Comparison of ENCODE assay signal across 1 cellular context in the genomic region with DNA sequence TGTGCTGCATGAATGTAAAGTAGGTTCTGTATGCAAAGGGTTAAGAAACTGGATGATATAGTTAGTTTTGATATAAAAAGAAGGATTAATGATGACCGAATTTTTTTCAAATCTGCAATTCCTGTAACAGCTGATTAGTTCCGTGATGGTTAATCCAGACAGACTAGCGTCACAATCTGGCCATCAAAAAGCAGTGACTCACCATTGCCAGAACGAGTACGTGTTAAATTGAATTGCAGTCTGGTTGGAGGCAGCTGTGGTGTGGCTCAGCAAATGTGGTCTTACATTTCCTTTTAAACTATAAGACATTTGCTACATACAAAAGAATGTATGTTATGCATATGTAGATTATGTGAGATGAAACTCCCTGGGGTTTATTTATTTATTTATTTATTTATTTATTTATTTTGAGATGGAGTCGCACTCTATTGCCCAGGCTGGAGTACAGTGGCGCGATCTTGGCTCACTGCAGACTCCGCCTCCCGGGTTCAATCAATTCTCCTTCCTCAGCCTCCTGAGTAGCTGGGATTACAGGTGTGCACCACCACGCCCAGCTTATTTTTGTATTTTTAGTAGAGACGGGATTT.
TF ChIP-seq lines count a peak whose summit lies in the region.

No MANE protein-coding gene starts in this region.

TF ChIP-seq in HEK293, 187 proteins besides CTCF, POLR2A, EP300 and RAD21 (continued from another document and continues in another):
- TF ChIP-seq, protein P1, sequence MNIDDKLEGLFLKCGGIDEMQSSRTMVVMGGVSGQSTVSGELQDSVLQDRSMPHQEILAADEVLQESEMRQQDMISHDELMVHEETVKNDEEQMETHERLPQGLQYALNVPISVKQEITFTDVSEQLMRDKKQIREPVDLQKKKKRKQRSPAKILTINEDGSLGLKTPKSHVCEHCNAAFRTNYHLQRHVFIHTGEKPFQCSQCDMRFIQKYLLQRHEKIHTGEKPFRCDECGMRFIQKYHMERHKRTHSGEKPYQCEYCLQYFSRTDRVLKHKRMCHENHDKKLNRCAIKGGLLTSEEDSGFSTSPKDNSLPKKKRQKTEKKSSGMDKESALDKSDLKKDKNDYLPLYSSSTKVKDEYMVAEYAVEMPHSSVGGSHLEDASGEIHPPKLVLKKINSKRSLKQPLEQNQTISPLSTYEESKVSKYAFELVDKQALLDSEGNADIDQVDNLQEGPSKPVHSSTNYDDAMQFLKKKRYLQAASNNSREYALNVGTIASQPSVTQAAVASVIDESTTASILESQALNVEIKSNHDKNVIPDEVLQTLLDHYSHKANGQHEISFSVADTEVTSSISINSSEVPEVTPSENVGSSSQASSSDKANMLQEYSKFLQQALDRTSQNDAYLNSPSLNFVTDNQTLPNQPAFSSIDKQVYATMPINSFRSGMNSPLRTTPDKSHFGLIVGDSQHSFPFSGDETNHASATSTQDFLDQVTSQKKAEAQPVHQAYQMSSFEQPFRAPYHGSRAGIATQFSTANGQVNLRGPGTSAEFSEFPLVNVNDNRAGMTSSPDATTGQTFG (tag by site-specific recombination; IDR thresholded peaks at IDR 0.05; ENCODE audit: borderline replicate concordance) = no peak
- TF ChIP-seq ZNF623 (tag by site-specific recombination; IDR thresholded peaks at IDR 0.05) (peak; percentile 72), ZNF521 (tag by site-specific recombination; IDR thresholded peaks at IDR 0.05) (no peak), ZNF138 (tag by site-specific recombination; IDR thresholded peaks at IDR 0.05; ENCODE audit: borderline replicate concordance) (peak; percentile 87; the same call in 1 of the 2 replicates), ZNF514 (tag by site-specific recombination; IDR thresholded peaks at IDR 0.05) (no peak), ZNF274 (IDR thresholded peaks at IDR 0.05; ENCODE audit: low read length) (no peak), ZNF274 (tag by site-specific recombination; IDR thresholded peaks at IDR 0.05; ENCODE audit: borderline replicate concordance) (no peak), KLF9 (tag by site-specific recombination; IDR thresholded peaks at IDR 0.05; ENCODE audit: low read depth) (no peak), ZNF404 (tag by site-specific recombination; IDR thresholded peaks at IDR 0.05) (0 out of 2 replicates have a peak, but pooled peaks have one; percentile 17), MYNN (tag by site-specific recombination; IDR thresholded peaks at IDR 0.05; ENCODE audit: borderline replicate concordance) (0 out of 2 replicates have a peak, but pooled peaks have one; percentile 30), GLIS1 (tag by site-specific recombination; IDR thresholded peaks at IDR 0.05) (no peak), ZNF433 (tag by site-specific recombination; IDR thresholded peaks at IDR 0.05; ENCODE audit: low read depth) (peak; percentile 70; the same call in 1 of the 2 replicates), ZNF585B (tag by site-specific recombination; IDR thresholded peaks at IDR 0.05) (no peak), RBAK (tag by site-specific recombination; IDR thresholded peaks at IDR 0.05) (0 out of 2 replicates have a peak, but pooled peaks have one; percentile 21), ZNF174 (tag by site-specific recombination; IDR thresholded peaks at IDR 0.05) (no peak), ZSCAN16 (tag by site-specific recombination; IDR thresholded peaks at IDR 0.05) (no peak), ZNF132 (tag by site-specific recombination; IDR thresholded peaks at IDR 0.05; ENCODE audit: borderline replicate concordance) (no peak), ZNF549 (tag by site-specific recombination; IDR thresholded peaks at IDR 0.05) (no peak), ZNF529 (tag by site-specific recombination; IDR thresholded peaks at IDR 0.05; ENCODE audit: insufficient replicate concordance) (peak; percentile 45), ZFP69B (tag by site-specific recombination; IDR thresholded peaks at IDR 0.05) (no peak), ZNF302 (tag by site-specific recombination; IDR thresholded peaks at IDR 0.05; ENCODE audit: low read depth) (0 out of 2 replicates have a peak, but pooled peaks have one; percentile 45), ZNF777 (tag by site-specific recombination; IDR thresholded peaks at IDR 0.05; ENCODE audit: borderline replicate concordance) (no peak), OVOL3 (tag by site-specific recombination; IDR thresholded peaks at IDR 0.05) (no peak), ZNF558 (tag by site-specific recombination; IDR thresholded peaks at IDR 0.05) (peak; percentile 77), ZNF248 (tag by site-specific recombination; IDR thresholded peaks at IDR 0.05) (no peak), HOXC10 (CRISPR knock-in tag; IDR thresholded peaks at IDR 0.05) (no peak), ZNF544 (tag by site-specific recombination; IDR thresholded peaks at IDR 0.05) (no peak), KLF8 (tag by site-specific recombination; IDR thresholded peaks at IDR 0.05) (no peak), ZNF133 (tag by site-specific recombination; IDR thresholded peaks at IDR 0.05) (no peak), ZBTB48 (tag by site-specific recombination; IDR thresholded peaks at IDR 0.05) (no peak), ZFP3 (tag by site-specific recombination; IDR thresholded peaks at IDR 0.05; ENCODE audit: low read depth) (no peak), ZNF354C (tag by site-specific recombination; IDR thresholded peaks at IDR 0.05; ENCODE audit: borderline replicate concordance, low read depth) (peak; percentile 80; the same call in 1 of the 2 replicates), ZXDB (tag by site-specific recombination; IDR thresholded peaks at IDR 0.05) (peak; percentile 59; the same call in 1 of the 2 replicates), GLIS2 (tag by site-specific recombination; IDR thresholded peaks at IDR 0.05) (no peak), ZIC2 (tag by site-specific recombination; IDR thresholded peaks at IDR 0.05) (no peak), YY2 (tag by site-specific recombination; IDR thresholded peaks at IDR 0.05) (no peak), ZNF350 (tag by site-specific recombination; IDR thresholded peaks at IDR 0.05) (no peak), BCL11A (tag by site-specific recombination; IDR thresholded peaks at IDR 0.05; ENCODE audit: low read depth) (no peak), ZNF600 (tag by site-specific recombination; IDR thresholded peaks at IDR 0.05) (no peak), ZNF366 (tag by site-specific recombination; conservative IDR thresholded peaks at IDR 0.05) (no peak), ZNF624 (tag by site-specific recombination; IDR thresholded peaks at IDR 0.05) (no peak), ZNF175 (tag by site-specific recombination; IDR thresholded peaks at IDR 0.05) (no peak), ZNF830 (tag by site-specific recombination; IDR thresholded peaks at IDR 0.05; ENCODE audit: low read depth) (no peak), ZBTB1 (tag by site-specific recombination; IDR thresholded peaks at IDR 0.05) (no peak), ZNF621 (tag by site-specific recombination; IDR thresholded peaks at IDR 0.05) (no peak), ZNF660 (tag by site-specific recombination; IDR thresholded peaks at IDR 0.05) (no peak), ZNF629 (tag by site-specific recombination; IDR thresholded peaks at IDR 0.05) (peak; percentile 37; the same call in 1 of the 2 replicates)
- TF ChIP-seq, protein P2, sequence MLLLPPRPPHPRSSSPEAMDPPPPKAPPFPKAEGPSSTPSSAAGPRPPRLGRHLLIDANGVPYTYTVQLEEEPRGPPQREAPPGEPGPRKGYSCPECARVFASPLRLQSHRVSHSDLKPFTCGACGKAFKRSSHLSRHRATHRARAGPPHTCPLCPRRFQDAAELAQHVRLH (tag by site-specific recombination; IDR thresholded peaks at IDR 0.05) = no peak
- TF ChIP-seq, protein P3, sequence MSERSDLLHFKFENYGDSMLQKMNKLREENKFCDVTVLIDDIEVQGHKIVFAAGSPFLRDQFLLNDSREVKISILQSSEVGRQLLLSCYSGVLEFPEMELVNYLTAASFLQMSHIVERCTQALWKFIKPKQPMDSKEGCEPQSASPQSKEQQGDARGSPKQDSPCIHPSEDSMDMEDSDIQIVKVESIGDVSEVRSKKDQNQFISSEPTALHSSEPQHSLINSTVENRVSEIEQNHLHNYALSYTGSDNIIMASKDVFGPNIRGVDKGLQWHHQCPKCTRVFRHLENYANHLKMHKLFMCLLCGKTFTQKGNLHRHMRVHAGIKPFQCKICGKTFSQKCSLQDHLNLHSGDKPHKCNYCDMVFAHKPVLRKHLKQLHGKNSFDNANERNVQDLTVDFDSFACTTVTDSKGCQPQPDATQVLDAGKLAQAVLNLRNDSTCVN (tag by site-specific recombination; optimal IDR thresholded peaks at IDR 0.05) = no peak
- TF ChIP-seq, protein P4, sequence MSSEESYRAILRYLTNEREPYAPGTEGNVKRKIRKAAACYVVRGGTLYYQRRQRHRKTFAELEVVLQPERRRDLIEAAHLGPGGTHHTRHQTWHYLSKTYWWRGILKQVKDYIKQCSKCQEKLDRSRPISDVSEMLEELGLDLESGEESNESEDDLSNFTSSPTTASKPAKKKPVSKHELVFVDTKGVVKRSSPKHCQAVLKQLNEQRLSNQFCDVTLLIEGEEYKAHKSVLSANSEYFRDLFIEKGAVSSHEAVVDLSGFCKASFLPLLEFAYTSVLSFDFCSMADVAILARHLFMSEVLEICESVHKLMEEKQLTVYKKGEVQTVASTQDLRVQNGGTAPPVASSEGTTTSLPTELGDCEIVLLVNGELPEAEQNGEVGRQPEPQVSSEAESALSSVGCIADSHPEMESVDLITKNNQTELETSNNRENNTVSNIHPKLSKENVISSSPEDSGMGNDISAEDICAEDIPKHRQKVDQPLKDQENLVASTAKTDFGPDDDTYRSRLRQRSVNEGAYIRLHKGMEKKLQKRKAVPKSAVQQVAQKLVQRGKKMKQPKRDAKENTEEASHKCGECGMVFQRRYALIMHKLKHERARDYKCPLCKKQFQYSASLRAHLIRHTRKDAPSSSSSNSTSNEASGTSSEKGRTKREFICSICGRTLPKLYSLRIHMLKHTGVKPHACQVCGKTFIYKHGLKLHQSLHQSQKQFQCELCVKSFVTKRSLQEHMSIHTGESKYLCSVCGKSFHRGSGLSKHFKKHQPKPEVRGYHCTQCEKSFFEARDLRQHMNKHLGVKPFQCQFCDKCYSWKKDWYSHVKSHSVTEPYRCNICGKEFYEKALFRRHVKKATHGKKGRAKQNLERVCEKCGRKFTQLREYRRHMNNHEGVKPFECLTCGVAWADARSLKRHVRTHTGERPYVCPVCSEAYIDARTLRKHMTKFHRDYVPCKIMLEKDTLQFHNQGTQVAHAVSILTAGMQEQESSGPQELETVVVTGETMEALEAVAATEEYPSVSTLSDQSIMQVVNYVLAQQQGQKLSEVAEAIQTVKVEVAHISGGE (tag by site-specific recombination; conservative IDR thresholded peaks at IDR 0.05; ENCODE audit: low read depth) = peak; percentile 76
- TF ChIP-seq, protein P5, sequence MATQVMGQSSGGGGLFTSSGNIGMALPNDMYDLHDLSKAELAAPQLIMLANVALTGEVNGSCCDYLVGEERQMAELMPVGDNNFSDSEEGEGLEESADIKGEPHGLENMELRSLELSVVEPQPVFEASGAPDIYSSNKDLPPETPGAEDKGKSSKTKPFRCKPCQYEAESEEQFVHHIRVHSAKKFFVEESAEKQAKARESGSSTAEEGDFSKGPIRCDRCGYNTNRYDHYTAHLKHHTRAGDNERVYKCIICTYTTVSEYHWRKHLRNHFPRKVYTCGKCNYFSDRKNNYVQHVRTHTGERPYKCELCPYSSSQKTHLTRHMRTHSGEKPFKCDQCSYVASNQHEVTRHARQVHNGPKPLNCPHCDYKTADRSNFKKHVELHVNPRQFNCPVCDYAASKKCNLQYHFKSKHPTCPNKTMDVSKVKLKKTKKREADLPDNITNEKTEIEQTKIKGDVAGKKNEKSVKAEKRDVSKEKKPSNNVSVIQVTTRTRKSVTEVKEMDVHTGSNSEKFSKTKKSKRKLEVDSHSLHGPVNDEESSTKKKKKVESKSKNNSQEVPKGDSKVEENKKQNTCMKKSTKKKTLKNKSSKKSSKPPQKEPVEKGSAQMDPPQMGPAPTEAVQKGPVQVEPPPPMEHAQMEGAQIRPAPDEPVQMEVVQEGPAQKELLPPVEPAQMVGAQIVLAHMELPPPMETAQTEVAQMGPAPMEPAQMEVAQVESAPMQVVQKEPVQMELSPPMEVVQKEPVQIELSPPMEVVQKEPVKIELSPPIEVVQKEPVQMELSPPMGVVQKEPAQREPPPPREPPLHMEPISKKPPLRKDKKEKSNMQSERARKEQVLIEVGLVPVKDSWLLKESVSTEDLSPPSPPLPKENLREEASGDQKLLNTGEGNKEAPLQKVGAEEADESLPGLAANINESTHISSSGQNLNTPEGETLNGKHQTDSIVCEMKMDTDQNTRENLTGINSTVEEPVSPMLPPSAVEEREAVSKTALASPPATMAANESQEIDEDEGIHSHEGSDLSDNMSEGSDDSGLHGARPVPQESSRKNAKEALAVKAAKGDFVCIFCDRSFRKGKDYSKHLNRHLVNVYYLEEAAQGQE (tag by site-specific recombination; IDR thresholded peaks at IDR 0.05) = peak; percentile 63
- TF ChIP-seq, protein P6, sequence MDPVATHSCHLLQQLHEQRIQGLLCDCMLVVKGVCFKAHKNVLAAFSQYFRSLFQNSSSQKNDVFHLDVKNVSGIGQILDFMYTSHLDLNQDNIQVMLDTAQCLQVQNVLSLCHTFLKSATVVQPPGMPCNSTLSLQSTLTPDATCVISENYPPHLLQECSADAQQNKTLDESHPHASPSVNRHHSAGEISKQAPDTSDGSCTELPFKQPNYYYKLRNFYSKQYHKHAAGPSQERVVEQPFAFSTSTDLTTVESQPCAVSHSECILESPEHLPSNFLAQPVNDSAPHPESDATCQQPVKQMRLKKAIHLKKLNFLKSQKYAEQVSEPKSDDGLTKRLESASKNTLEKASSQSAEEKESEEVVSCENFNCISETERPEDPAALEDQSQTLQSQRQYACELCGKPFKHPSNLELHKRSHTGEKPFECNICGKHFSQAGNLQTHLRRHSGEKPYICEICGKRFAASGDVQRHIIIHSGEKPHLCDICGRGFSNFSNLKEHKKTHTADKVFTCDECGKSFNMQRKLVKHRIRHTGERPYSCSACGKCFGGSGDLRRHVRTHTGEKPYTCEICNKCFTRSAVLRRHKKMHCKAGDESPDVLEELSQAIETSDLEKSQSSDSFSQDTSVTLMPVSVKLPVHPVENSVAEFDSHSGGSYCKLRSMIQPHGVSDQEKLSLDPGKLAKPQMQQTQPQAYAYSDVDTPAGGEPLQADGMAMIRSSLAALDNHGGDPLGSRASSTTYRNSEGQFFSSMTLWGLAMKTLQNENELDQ (tag by site-specific recombination; IDR thresholded peaks at IDR 0.05; ENCODE audit: low read depth) = no peak
- TF ChIP-seq, protein P7, sequence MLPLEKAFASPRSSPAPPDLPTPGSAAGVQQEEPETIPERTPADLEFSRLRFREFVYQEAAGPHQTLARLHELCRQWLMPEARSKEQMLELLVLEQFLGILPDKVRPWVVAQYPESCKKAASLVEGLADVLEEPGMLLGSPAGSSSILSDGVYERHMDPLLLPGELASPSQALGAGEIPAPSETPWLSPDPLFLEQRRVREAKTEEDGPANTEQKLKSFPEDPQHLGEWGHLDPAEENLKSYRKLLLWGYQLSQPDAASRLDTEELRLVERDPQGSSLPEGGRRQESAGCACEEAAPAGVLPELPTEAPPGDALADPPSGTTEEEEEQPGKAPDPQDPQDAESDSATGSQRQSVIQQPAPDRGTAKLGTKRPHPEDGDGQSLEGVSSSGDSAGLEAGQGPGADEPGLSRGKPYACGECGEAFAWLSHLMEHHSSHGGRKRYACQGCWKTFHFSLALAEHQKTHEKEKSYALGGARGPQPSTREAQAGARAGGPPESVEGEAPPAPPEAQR (tag by site-specific recombination; IDR thresholded peaks at IDR 0.05) = no peak
